In genomic region chr7:158568974-158569857, GRCh38 we compare ENCODE assay signal across 14 cellular contexts. TPM values are rescaled to one million over a fixed set of nuclear protein-coding genes. Genes with fewer than 3 reads are reported as not detected.
"Had no signal": no experiment of that assay in that cellular context is flagged by ENCODE, and none has a peak within 500 bp of the region (broad histone marks: within the 10 kb centered on the region; RNA-seq: fewer than 3 reads in every experiment).

No MANE protein-coding gene starts in this region.

- H3K36me3 ChIP-seq: heart left ventricle, neural progenitor cell, spleen, tibial nerve had no signal

- H2AFZ ChIP-seq: neural progenitor cell had no signal

- H3K4me1 ChIP-seq: neural progenitor cell, tibial nerve had no signal

- H3K27ac ChIP-seq: coronary artery, heart left ventricle, neural progenitor cell, spleen, tibial nerve had no signal

- H3K4me3 ChIP-seq: coronary artery, heart left ventricle, neural progenitor cell, spleen, tibial nerve had no signal

- H3K9me3 ChIP-seq: heart left ventricle, spleen, tibial nerve had no signal

- H3K9ac ChIP-seq: neural progenitor cell had no signal

- DNase-seq: cerebellar nuclear complex; effector CD4-positive, alpha-beta T cell; heart left ventricle; hypothalamus; islet precursor cell; mammary epithelial cell; naive thymus-derived CD4-positive, alpha-beta T cell; spleen; stimulated activated CD4-positive, alpha-beta T cell treated with anti-CD3 and anti-CD28 coated beads, Interleukin-15, amount 100 ng/mL, for 24 hours; stimulated activated CD4-positive, alpha-beta T cell treated with anti-CD3 and anti-CD28 coated beads, Interleukin-1b, Interleukin-23, amount 100 ng/mL, for 48 hours; stimulated activated CD4-positive, alpha-beta T cell treated with anti-CD3 and anti-CD28 coated beads, Interleukin-4, amount 100 ng/mL, for 24 hours had no signal

RNA-seq across cellular contexts. Expression of gene PTPRN2, which starts 18.4 kb away (rescaled TPM):
- polyA plus RNA-seq: mammary epithelial cell had no signal
